ENCODE assay signal across 10 cellular contexts in genomic region chr12:3004655-3005565, GRCh38. TPM values are rescaled to one million over a fixed set of nuclear protein-coding genes. Genes with fewer than 3 reads are reported as not detected.
DNase-seq lines count a peak whose midpoint lies in the region; ATAC-seq and TF ChIP-seq lines count a peak whose summit lies in the region.
"Had no signal": no experiment of that assay in that cellular context is flagged by ENCODE, and none has a peak within 500 bp of the region (broad histone marks: within the 10 kb centered on the region; RNA-seq: fewer than 3 reads in every experiment).

No MANE protein-coding gene starts in this region.

- H3K4me3 ChIP-seq in MG63: no peak overlapping the region
- no peak overlapping the region for H3K4me3 ChIP-seq in osteoblast (ENCODE audit: insufficient read depth, low read length)
- H3K4me3 ChIP-seq: mucosa of descending colon had no signal

- peaks cover 38% of the 10 kb centered on the region for H3K4me1 ChIP-seq in osteoblast (ENCODE audit: insufficient read depth, low read length)

- peak overlapping the region; percentile 76 for H3K27ac ChIP-seq in osteoblast (ENCODE audit: low read depth, low read length)
- H3K27ac ChIP-seq: epithelial cell of prostate had no signal

- ATAC-seq in GM21529 (IDR thresholded peaks at IDR 0.05; ENCODE audit: unreplicated experiment) (no peak), HG03521 (IDR thresholded peaks at IDR 0.05; ENCODE audit: unreplicated experiment) (no peak)
- ATAC-seq: mucosa of descending colon had no signal

- H2AFZ ChIP-seq in osteoblast (ENCODE audit: low read length): no peak overlapping the region

- DNase-seq in EL (peak; percentile 29), MG63 (peak; percentile 12), dermis blood vessel endothelial cell (peak; percentile 17), osteoblast (ENCODE audit: insufficient read length, low spot score, missing footprints) (peak; percentile 88), NCI-H2081 treated with DMSO at 0.1 percent for 48 hours (lab: John Stamatoyannopoulos, UW) (no peak), hippocampal formation (lab: John Stamatoyannopoulos, UW) (no peak)
- DNase-seq: mucosa of descending colon had no signal

- H3K36me3 ChIP-seq in MG63: peaks cover 22% of the 10 kb centered on the region
- H3K36me3 ChIP-seq in osteoblast (ENCODE audit: insufficient read depth, low read length): peaks cover 9% of the 10 kb centered on the region

- H4K20me1 ChIP-seq in osteoblast (ENCODE audit: insufficient read depth, low read length): no peaks in the 10 kb centered on the region

- no peak overlapping the region for H3K4me2 ChIP-seq in osteoblast (ENCODE audit: insufficient read depth, low read length)

- peak; percentile 40 for TF ChIP-seq CTCF in osteoblast (IDR thresholded peaks at IDR 0.05; ENCODE audit: extremely low read depth, low read depth, low read length)

- H3K9me3 ChIP-seq in MG63 (no peaks in the 10 kb centered on the region), osteoblast (ENCODE audit: low read depth, low read length) (no peaks in the 10 kb centered on the region)
- H3K9me3 ChIP-seq: mucosa of descending colon had no signal

- peaks cover 20% of the 10 kb centered on the region for H3K79me2 ChIP-seq in osteoblast (ENCODE audit: insufficient read depth, low read length)

- no peaks in the 10 kb centered on the region for H3K27me3 ChIP-seq in MG63
- no peaks in the 10 kb centered on the region for H3K27me3 ChIP-seq in osteoblast (ENCODE audit: insufficient read depth, low read length)

RNA-seq across cellular contexts. Expression of gene TEAD4, which starts 45.7 kb away (rescaled TPM):
- total RNA-seq in MG63 (2014; rRNA removed; shearing (Covaris generic); ENCODE audit: low replicate concordance): 3.3 and 30.8 TPM in 2 replicates
- total RNA-seq in dermis blood vessel endothelial cell (24.7 and 36.2 TPM in 2 replicates), osteoblast (15.2 and 16.2 TPM in 2 replicates)

Comparison
In these comparisons a context has a peak if more than half of its experiments do, and no peak if none do; other contexts are left out.
1. DNase-seq: peak in EL (single experiment), MG63 (single experiment), dermis blood vessel endothelial cell (single experiment) and osteoblast (single experiment); none in NCI-H2081 treated with DMSO at 0.1 percent for 48 hours (single experiment) and hippocampal formation (0 of 2).